Comparison of ENCODE assay signal across 1 cellular context in the genomic region with DNA sequence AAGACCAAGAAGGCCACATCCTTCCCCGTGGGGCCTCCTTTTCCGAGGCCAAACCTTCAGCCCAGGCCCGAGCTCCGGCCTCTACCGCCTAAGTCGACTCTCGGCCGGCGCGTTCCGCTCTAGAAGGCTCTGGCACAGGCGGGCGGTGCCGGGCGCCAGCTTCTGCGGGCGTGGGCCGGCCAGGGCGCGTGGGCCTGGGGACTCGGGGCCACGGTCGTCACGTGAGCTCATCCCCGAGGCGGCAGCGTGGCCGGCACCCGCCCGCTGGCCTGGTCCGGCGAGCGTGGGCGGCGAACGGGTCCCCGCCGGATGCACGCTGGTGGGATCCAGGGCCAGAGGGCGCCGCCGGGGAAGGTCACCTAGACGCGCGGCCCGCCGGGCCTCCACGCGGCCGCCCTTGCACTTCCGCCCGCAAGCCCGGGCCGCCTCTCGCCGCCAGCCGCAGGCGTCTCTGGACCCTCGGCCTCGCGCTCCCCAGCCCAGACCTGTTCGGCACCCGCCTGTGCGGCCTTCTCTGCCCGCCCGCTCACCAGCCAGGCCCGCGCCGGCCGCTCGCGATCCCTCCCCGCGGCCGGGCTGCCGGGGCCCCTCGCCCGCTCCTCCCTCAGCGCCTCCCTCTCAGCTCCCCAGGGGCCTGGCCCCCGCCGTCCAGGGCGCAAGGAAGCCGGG.
TF ChIP-seq lines count a peak whose summit lies in the region.

No MANE protein-coding gene starts in this region.

TF ChIP-seq in HepG2, 621 proteins besides CTCF, POLR2A, EP300 and RAD21 (continued from another document and continues in another):
- TF ChIP-seq, protein P1, sequence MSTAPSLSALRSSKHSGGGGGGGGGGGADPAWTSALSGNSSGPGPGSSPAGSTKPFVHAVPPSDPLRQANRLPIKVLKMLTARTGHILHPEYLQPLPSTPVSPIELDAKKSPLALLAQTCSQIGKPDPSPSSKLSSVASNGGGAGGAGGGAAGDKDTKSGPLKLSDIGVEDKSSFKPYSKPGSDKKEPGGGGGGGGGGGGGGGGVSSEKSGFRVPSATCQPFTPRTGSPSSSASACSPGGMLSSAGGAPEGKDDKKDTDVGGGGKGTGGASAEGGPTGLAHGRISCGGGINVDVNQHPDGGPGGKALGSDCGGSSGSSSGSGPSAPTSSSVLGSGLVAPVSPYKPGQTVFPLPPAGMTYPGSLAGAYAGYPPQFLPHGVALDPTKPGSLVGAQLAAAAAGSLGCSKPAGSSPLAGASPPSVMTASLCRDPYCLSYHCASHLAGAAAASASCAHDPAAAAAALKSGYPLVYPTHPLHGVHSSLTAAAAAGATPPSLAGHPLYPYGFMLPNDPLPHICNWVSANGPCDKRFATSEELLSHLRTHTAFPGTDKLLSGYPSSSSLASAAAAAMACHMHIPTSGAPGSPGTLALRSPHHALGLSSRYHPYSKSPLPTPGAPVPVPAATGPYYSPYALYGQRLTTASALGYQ (CRISPR knock-in tag; IDR thresholded peaks at IDR 0.05) = no peak
- TF ChIP-seq FOXA3 (CRISPR knock-in tag; IDR thresholded peaks at IDR 0.05) = no peak
- TF ChIP-seq MED13 (CRISPR knock-in tag; IDR thresholded peaks at IDR 0.05) = no peak
- no peak for TF ChIP-seq GTF3A (CRISPR knock-in tag; conservative IDR thresholded peaks at IDR 0.05)
- 0 out of 2 replicates have a peak, but pooled peaks have one; percentile 15 for TF ChIP-seq HOXA5 (CRISPR knock-in tag; IDR thresholded peaks at IDR 0.05)
- no peak for TF ChIP-seq ZFP36L2 (CRISPR knock-in tag; IDR thresholded peaks at IDR 0.05)
- TF ChIP-seq ZSCAN21 (CRISPR knock-in tag; IDR thresholded peaks at IDR 0.05; ENCODE audit: borderline replicate concordance) = 0 out of 2 replicates have a peak, but pooled peaks have one; percentile 25
- 0 out of 2 replicates have a peak, but pooled peaks have one; percentile 3 for TF ChIP-seq ZFAT (CRISPR knock-in tag; conservative IDR thresholded peaks at IDR 0.05)
- TF ChIP-seq, protein P2, sequence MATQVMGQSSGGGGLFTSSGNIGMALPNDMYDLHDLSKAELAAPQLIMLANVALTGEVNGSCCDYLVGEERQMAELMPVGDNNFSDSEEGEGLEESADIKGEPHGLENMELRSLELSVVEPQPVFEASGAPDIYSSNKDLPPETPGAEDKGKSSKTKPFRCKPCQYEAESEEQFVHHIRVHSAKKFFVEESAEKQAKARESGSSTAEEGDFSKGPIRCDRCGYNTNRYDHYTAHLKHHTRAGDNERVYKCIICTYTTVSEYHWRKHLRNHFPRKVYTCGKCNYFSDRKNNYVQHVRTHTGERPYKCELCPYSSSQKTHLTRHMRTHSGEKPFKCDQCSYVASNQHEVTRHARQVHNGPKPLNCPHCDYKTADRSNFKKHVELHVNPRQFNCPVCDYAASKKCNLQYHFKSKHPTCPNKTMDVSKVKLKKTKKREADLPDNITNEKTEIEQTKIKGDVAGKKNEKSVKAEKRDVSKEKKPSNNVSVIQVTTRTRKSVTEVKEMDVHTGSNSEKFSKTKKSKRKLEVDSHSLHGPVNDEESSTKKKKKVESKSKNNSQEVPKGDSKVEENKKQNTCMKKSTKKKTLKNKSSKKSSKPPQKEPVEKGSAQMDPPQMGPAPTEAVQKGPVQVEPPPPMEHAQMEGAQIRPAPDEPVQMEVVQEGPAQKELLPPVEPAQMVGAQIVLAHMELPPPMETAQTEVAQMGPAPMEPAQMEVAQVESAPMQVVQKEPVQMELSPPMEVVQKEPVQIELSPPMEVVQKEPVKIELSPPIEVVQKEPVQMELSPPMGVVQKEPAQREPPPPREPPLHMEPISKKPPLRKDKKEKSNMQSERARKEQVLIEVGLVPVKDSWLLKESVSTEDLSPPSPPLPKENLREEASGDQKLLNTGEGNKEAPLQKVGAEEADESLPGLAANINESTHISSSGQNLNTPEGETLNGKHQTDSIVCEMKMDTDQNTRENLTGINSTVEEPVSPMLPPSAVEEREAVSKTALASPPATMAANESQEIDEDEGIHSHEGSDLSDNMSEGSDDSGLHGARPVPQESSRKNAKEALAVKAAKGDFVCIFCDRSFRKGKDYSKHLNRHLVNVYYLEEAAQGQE (IDR thresholded peaks at IDR 0.05; ENCODE audit: borderline replicate concordance in 1 of 2, low read depth in 1 of 2, low read length in 2 of 2) = no peak
- peak; percentile 54; the same call in 1 of the 2 replicates for TF ChIP-seq DMAP1 (CRISPR knock-in tag; IDR thresholded peaks at IDR 0.05)
- 0 out of 2 replicates have a peak, but pooled peaks have one; percentile 12 for TF ChIP-seq HOXA3 (CRISPR knock-in tag; IDR thresholded peaks at IDR 0.05)
- no peak for TF ChIP-seq ZFP90 (CRISPR knock-in tag; IDR thresholded peaks at IDR 0.05; ENCODE audit: borderline replicate concordance)
- TF ChIP-seq, protein P3, sequence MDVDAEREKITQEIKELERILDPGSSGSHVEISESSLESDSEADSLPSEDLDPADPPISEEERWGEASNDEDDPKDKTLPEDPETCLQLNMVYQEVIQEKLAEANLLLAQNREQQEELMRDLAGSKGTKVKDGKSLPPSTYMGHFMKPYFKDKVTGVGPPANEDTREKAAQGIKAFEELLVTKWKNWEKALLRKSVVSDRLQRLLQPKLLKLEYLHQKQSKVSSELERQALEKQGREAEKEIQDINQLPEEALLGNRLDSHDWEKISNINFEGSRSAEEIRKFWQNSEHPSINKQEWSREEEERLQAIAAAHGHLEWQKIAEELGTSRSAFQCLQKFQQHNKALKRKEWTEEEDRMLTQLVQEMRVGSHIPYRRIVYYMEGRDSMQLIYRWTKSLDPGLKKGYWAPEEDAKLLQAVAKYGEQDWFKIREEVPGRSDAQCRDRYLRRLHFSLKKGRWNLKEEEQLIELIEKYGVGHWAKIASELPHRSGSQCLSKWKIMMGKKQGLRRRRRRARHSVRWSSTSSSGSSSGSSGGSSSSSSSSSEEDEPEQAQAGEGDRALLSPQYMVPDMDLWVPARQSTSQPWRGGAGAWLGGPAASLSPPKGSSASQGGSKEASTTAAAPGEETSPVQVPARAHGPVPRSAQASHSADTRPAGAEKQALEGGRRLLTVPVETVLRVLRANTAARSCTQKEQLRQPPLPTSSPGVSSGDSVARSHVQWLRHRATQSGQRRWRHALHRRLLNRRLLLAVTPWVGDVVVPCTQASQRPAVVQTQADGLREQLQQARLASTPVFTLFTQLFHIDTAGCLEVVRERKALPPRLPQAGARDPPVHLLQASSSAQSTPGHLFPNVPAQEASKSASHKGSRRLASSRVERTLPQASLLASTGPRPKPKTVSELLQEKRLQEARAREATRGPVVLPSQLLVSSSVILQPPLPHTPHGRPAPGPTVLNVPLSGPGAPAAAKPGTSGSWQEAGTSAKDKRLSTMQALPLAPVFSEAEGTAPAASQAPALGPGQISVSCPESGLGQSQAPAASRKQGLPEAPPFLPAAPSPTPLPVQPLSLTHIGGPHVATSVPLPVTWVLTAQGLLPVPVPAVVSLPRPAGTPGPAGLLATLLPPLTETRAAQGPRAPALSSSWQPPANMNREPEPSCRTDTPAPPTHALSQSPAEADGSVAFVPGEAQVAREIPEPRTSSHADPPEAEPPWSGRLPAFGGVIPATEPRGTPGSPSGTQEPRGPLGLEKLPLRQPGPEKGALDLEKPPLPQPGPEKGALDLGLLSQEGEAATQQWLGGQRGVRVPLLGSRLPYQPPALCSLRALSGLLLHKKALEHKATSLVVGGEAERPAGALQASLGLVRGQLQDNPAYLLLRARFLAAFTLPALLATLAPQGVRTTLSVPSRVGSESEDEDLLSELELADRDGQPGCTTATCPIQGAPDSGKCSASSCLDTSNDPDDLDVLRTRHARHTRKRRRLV (CRISPR knock-in tag; IDR thresholded peaks at IDR 0.05) = no peak
- no peak for TF ChIP-seq ZNF724P (CRISPR knock-in tag; IDR thresholded peaks at IDR 0.05; ENCODE audit: borderline replicate concordance)
- TF ChIP-seq, protein P4, sequence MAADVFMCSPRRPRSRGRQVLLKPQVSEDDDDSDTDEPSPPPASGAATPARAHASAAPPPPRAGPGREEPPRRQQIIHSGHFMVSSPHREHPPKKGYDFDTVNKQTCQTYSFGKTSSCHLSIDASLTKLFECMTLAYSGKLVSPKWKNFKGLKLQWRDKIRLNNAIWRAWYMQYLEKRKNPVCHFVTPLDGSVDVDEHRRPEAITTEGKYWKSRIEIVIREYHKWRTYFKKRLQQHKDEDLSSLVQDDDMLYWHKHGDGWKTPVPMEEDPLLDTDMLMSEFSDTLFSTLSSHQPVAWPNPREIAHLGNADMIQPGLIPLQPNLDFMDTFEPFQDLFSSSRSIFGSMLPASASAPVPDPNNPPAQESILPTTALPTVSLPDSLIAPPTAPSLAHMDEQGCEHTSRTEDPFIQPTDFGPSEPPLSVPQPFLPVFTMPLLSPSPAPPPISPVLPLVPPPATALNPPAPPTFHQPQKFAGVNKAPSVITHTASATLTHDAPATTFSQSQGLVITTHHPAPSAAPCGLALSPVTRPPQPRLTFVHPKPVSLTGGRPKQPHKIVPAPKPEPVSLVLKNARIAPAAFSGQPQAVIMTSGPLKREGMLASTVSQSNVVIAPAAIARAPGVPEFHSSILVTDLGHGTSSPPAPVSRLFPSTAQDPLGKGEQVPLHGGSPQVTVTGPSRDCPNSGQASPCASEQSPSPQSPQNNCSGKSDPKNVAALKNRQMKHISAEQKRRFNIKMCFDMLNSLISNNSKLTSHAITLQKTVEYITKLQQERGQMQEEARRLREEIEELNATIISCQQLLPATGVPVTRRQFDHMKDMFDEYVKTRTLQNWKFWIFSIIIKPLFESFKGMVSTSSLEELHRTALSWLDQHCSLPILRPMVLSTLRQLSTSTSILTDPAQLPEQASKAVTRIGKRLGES (CRISPR knock-in tag; IDR thresholded peaks at IDR 0.05; ENCODE audit: borderline replicate concordance) = no peak
- TF ChIP-seq ZNF350 (CRISPR knock-in tag; IDR thresholded peaks at IDR 0.05; ENCODE audit: borderline replicate concordance, low read depth) = 0 out of 2 replicates have a peak, but pooled peaks have one; percentile 26
- no peak for TF ChIP-seq ZNF552 (CRISPR knock-in tag; IDR thresholded peaks at IDR 0.05; ENCODE audit: borderline replicate concordance)
- 0 out of 2 replicates have a peak, but pooled peaks have one; percentile 15 for TF ChIP-seq ZNF749 (CRISPR knock-in tag; IDR thresholded peaks at IDR 0.05; ENCODE audit: borderline replicate concordance)
- TF ChIP-seq, protein P5, sequence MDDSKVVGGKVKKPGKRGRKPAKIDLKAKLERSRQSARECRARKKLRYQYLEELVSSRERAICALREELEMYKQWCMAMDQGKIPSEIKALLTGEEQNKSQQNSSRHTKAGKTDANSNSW (CRISPR knock-in tag; IDR thresholded peaks at IDR 0.05; ENCODE audit: borderline replicate concordance) = 0 out of 2 replicates have a peak, but pooled peaks have one; percentile 19
- TF ChIP-seq PHF8 (CRISPR knock-in tag; IDR thresholded peaks at IDR 0.05) = peak; percentile 40; the same call in 1 of the 2 replicates
- no peak for TF ChIP-seq ELF1 (CRISPR knock-in tag; IDR thresholded peaks at IDR 0.05)
- TF ChIP-seq, protein P6, sequence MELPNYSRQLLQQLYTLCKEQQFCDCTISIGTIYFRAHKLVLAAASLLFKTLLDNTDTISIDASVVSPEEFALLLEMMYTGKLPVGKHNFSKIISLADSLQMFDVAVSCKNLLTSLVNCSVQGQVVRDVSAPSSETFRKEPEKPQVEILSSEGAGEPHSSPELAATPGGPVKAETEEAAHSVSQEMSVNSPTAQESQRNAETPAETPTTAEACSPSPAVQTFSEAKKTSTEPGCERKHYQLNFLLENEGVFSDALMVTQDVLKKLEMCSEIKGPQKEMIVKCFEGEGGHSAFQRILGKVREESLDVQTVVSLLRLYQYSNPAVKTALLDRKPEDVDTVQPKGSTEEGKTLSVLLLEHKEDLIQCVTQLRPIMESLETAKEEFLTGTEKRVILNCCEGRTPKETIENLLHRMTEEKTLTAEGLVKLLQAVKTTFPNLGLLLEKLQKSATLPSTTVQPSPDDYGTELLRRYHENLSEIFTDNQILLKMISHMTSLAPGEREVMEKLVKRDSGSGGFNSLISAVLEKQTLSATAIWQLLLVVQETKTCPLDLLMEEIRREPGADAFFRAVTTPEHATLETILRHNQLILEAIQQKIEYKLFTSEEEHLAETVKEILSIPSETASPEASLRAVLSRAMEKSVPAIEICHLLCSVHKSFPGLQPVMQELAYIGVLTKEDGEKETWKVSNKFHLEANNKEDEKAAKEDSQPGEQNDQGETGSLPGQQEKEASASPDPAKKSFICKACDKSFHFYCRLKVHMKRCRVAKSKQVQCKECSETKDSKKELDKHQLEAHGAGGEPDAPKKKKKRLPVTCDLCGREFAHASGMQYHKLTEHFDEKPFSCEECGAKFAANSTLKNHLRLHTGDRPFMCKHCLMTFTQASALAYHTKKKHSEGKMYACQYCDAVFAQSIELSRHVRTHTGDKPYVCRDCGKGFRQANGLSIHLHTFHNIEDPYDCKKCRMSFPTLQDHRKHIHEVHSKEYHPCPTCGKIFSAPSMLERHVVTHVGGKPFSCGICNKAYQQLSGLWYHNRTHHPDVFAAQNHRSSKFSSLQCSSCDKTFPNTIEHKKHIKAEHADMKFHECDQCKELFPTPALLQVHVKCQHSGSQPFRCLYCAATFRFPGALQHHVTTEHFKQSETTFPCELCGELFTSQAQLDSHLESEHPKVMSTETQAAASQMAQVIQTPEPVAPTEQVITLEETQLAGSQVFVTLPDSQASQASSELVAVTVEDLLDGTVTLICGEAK (IDR thresholded peaks at IDR 0.05) = no peak
- TF ChIP-seq, protein P6 (CRISPR knock-in tag; IDR thresholded peaks at IDR 0.05) = 0 out of 2 replicates have a peak, but pooled peaks have one; percentile 30
- no peak for TF ChIP-seq HCFC1 (IDR thresholded peaks at IDR 0.05; ENCODE audit: low read depth, low read length)
- no peak for TF ChIP-seq ZNF136 (CRISPR knock-in tag; IDR thresholded peaks at IDR 0.05; ENCODE audit: low read depth)
